8 cellular contexts compared by ENCODE assay signal in genomic region chr6:42901538-42901957, GRCh38. TPM values are rescaled to one million over a fixed set of nuclear protein-coding genes. Genes with fewer than 3 reads are reported as not detected.
A peak's percentile ranks its signal among the peaks of the same experiment; 100 is the strongest.
DNase-seq lines count a peak whose midpoint lies in the region; ATAC-seq and TF ChIP-seq lines count a peak whose summit lies in the region.

No MANE protein-coding gene starts in this region.

- H3K79me2 ChIP-seq in KMS-11 (ENCODE audit: insufficient read depth, low read depth) (no peaks in the 10 kb centered on the region), OCI-LY1 (ENCODE audit: insufficient read depth, low read length) (no peaks in the 10 kb centered on the region)

- H3K9me3 ChIP-seq in A673 (ENCODE audit: low read depth, low read length, poor library complexity, severe bottlenecking) (no peaks in the 10 kb centered on the region), OCI-LY1 (ENCODE audit: low read length) (no peaks in the 10 kb centered on the region)
- no peaks in the 10 kb centered on the region for H3K9me3 ChIP-seq in naive thymus-derived CD4-positive, alpha-beta T cell (ENCODE audit: control insufficient read depth in 2 of 3, low read length in 3 of 3)

- H3K4me1 ChIP-seq in A673 (ENCODE audit: insufficient read depth, low read length, poor library complexity, severe bottlenecking) (peaks cover 33% of the 10 kb centered on the region), KMS-11 (ENCODE audit: low read depth, poor library complexity, severe bottlenecking) (no peaks in the 10 kb centered on the region), OCI-LY1 (ENCODE audit: insufficient read depth, low read length, severe bottlenecking) (peaks cover 21% of the 10 kb centered on the region)
- H3K4me1 ChIP-seq in naive thymus-derived CD4-positive, alpha-beta T cell (ENCODE audit: control insufficient read depth in 2 of 2, insufficient read depth in 2 of 2, low read length in 2 of 2), result no peaks in the 10 kb centered on the region

- H3K27ac ChIP-seq in A673 (ENCODE audit: low read depth, low read length, poor library complexity, severe bottlenecking) (no peak overlapping the region), KMS-11 (no peak overlapping the region), OCI-LY1 (ENCODE audit: low read depth, low read length, poor library complexity, severe bottlenecking) (no peak overlapping the region)
- no peak overlapping the region for H3K27ac ChIP-seq in naive thymus-derived CD4-positive, alpha-beta T cell (ENCODE audit: low read depth, low read length)

- H3K4me2 ChIP-seq in KMS-11 (peak overlapping the region; percentile 40; the same call in 1 of the 2 replicates), OCI-LY1 (ENCODE audit: low read length) (no peak overlapping the region)

- H3K9ac ChIP-seq in KMS-11 (no peak overlapping the region), OCI-LY1 (ENCODE audit: low read length) (no peak overlapping the region)

- no peaks in the 10 kb centered on the region for H4K20me1 ChIP-seq in KMS-11 (ENCODE audit: insufficient read depth)
- H4K20me1 ChIP-seq in OCI-LY1 (ENCODE audit: insufficient read depth, low read length), result no peaks in the 10 kb centered on the region

- peaks cover 0 to 6% (median 0%) of the 10 kb centered on the region in 5 donors for H3K27me3 Mint-ChIP-seq in naive thymus-derived CD4-positive, alpha-beta T cell

- peak overlapping the region in 1 of 10 donors; percentile 65 for H3K4me3 Mint-ChIP-seq in naive thymus-derived CD4-positive, alpha-beta T cell

- no peaks in the 10 kb centered on the region for H3F3A ChIP-seq in OCI-LY1 (ENCODE audit: insufficient read depth, low read length)

- no peaks in the 10 kb centered on the region for H3K9me3 Mint-ChIP-seq in naive thymus-derived CD4-positive, alpha-beta T cell

- H3K4me3 ChIP-seq in A673 (ENCODE audit: low read depth, low read length, poor library complexity, severe bottlenecking) (peak overlapping the region; percentile 25), KMS-11 (IDR thresholded peaks at IDR 0.05; ENCODE audit: insufficient read depth, low read depth, low read length) (no peak overlapping the region), OCI-LY1 (ENCODE audit: low read depth, low read length, poor library complexity, severe bottlenecking) (no peak overlapping the region)
- no peak overlapping the region for H3K4me3 ChIP-seq in naive thymus-derived CD4-positive, alpha-beta T cell (ENCODE audit: low read length)

- no peak for TF ChIP-seq POLR2A in erythroblast (IDR thresholded peaks at IDR 0.05; ENCODE audit: low read length)

- peak; percentile 74 for ATAC-seq in GM18861 (IDR thresholded peaks at IDR 0.05; ENCODE audit: unreplicated experiment)
- ATAC-seq in naive thymus-derived CD4-positive, alpha-beta T cell, result peak; percentile 100

- intact Hi-C loops in A673 (cut with micrococcal nuclease; ENCODE audit: unreplicated experiment), result loop anchor here (1.0 to 5.0 kb wide), 4 partner anchors 111 to 616 kb away; partner anchors contain the start of genes KLHDC3, MEA1 and POLR1C
- intact Hi-C loops in naive thymus-derived CD4-positive, alpha-beta T cell (cut with micrococcal nuclease), result loop anchor here (1.0 to 5.0 kb wide), 10 partner anchors 28 to 605 kb away; partner anchors contain the start of genes CNPY3 (in 2 of the 2), RRP36 (in 2 of the 2), GNMT (in 1 of the 2) and PEX6 (in 1 of the 2)

- H3K36me3 ChIP-seq in A673 (ENCODE audit: insufficient read depth, low read length, poor library complexity, severe bottlenecking) (no peaks in the 10 kb centered on the region), KMS-11 (ENCODE audit: insufficient read depth) (no peaks in the 10 kb centered on the region), OCI-LY1 (ENCODE audit: insufficient read depth, low read length) (no peaks in the 10 kb centered on the region)
- H3K36me3 ChIP-seq in naive thymus-derived CD4-positive, alpha-beta T cell (ENCODE audit: control insufficient read depth in 2 of 3, insufficient read depth in 3 of 3, low read length in 3 of 3), result no peaks in the 10 kb centered on the region

- no TSS peak for BruUV-seq in A673 (replicated peaks; lab: Mats Ljungman, UMichigan)

- CTCF ChIA-PET in A673 (lab: Charles Lee), result interaction anchor here (0.6 kb wide), 1 partner anchor 410 kb away, joined by 4 read pairs; no protein-coding TSS in a partner anchor
- CTCF ChIA-PET in naive thymus-derived CD4-positive, alpha-beta T cell (lab: Charles Lee), result interaction anchor here (0.6 to 1.9 kb wide), 11 partner anchors 20 to 481 kb away, joined by 3 to 29 read pairs (median 3); partner anchors contain the start of genes CNPY3 and PPP2R5D

- POLR2A ChIA-PET in A673 (lab: Charles Lee; ENCODE audit: low non-redundant PET), result no interaction called here
- POLR2A ChIA-PET in naive thymus-derived CD4-positive, alpha-beta T cell (lab: Charles Lee), result interaction anchor here (0.6 to 1.8 kb wide), 4 partner anchors 11 to 241 kb away, joined by 3 to 6 read pairs (median 4); partner anchors contain the start of gene CNPY3

- no peaks in the 10 kb centered on the region for H3K36me3 Mint-ChIP-seq in naive thymus-derived CD4-positive, alpha-beta T cell

- H3K4me1 Mint-ChIP-seq in naive thymus-derived CD4-positive, alpha-beta T cell, result peaks cover 0 to 17% (median 5%) of the 10 kb centered on the region in 7 donors

- peak overlapping the region; percentile 65 for H2AFZ ChIP-seq in KMS-11 (ENCODE audit: low read depth)
- no peak overlapping the region for H2AFZ ChIP-seq in OCI-LY1 (ENCODE audit: low read length)

- H3K27me3 ChIP-seq in A673 (replicated peaks; ENCODE audit: insufficient read depth, low read depth, low read length, poor library complexity) (no peaks in the 10 kb centered on the region), KMS-11 (ENCODE audit: insufficient read depth, low read depth) (no peaks in the 10 kb centered on the region), OCI-LY1 (ENCODE audit: insufficient read depth, low read length) (no peaks in the 10 kb centered on the region)
- no peaks in the 10 kb centered on the region for H3K27me3 ChIP-seq in naive thymus-derived CD4-positive, alpha-beta T cell (ENCODE audit: control insufficient read depth in 2 of 2, insufficient read depth in 2 of 2, low read length in 2 of 2)

- peak overlapping the region in 1 of 9 donors; percentile 18 for H3K27ac Mint-ChIP-seq in naive thymus-derived CD4-positive, alpha-beta T cell

- peak; percentile 89 for TF ChIP-seq CTCF in A673 (conservative IDR thresholded peaks at IDR 0.05; ENCODE audit: low read depth, low read length)
- TF ChIP-seq CTCF in KMS-11 (conservative IDR thresholded peaks at IDR 0.05; ENCODE audit: low read depth, low read length), result peak; percentile 90
- TF ChIP-seq CTCF in OCI-LY1 (IDR thresholded peaks at IDR 0.05; ENCODE audit: low read length), result peak; percentile 87

- H3K9me2 ChIP-seq in OCI-LY1 (ENCODE audit: low read depth, low read length), result no peaks in the 10 kb centered on the region

- peak; percentile 92 for DNase-seq in A673 (ENCODE audit: low spot score)
- peak; percentile 51 for DNase-seq in activated T-cell treated with anti-CD3 and anti-CD28 coated beads for 1 hour (ENCODE audit: low read depth)
- DNase-seq in erythroblast (lab: John Stamatoyannopoulos, UW), result peak; percentile 93 to 94
- DNase-seq in naive thymus-derived CD4-positive, alpha-beta T cell, result peak; percentile 34 to 82 (median 76)
- peak; percentile 29 to 85 (median 60) for DNase-seq in stimulated activated naive CD4-positive, alpha-beta T cell (lab: John Stamatoyannopoulos, UW)

RNA-seq across cellular contexts. Expression of gene PTCRA, which starts 14.3 kb away (rescaled TPM):
- not detected in 2 replicates for total RNA-seq in A673 (2021)
- under 1 TPM in 2 of 5 experiments, not detected in 3; 0.56 to 0.93 TPM for total RNA-seq in naive thymus-derived CD4-positive, alpha-beta T cell
- not detected for polyA plus RNA-seq in naive thymus-derived CD4-positive, alpha-beta T cell

RNA-seq across cellular contexts. Expression of gene RPL7L1, which starts 22.1 kb away (rescaled TPM):
- total RNA-seq in A673 (2021), result 168 and 183 TPM in 2 replicates
- total RNA-seq in naive thymus-derived CD4-positive, alpha-beta T cell, result 10 to 100 TPM; 65.6 to 91.7 (median 78.1) TPM
- polyA plus RNA-seq in naive thymus-derived CD4-positive, alpha-beta T cell, result 10 to 100 TPM; 71.4 to 90.7 TPM

RNA-seq across cellular contexts. Expression of gene CNPY3, which starts 27.7 kb away (rescaled TPM):
- total RNA-seq in A673 (2021), result 34.5 and 37.7 TPM in 2 replicates
- total RNA-seq in naive thymus-derived CD4-positive, alpha-beta T cell, result 10 to 100 TPM; 58.6 to 98.9 (median 87.4) TPM
- 100 to 1,000 TPM in 1 of 2 donors, 10 to 100 TPM in 1; 92.7 to 134 TPM for polyA plus RNA-seq in naive thymus-derived CD4-positive, alpha-beta T cell

RNA-seq across cellular contexts. Expression of gene GNMT, which starts 59.0 kb away (rescaled TPM):
- 1.2 and 1.8 TPM in 2 replicates for total RNA-seq in A673 (2021)
- 1 to 10 TPM in 3 of 5 experiments, under 1 TPM in 2; 0.95 to 2.6 (median 1.1) TPM for total RNA-seq in naive thymus-derived CD4-positive, alpha-beta T cell
- polyA plus RNA-seq in naive thymus-derived CD4-positive, alpha-beta T cell, result not detected
